In genomic region chr6:28266962-28267694, GRCh38 we compare ENCODE assay signal across 1 cellular context.
A peak's percentile ranks its signal among the peaks of the same experiment; 100 is the strongest.
TF ChIP-seq lines count a peak whose summit lies in the region.

ZSCAN26 (plus strand) TSS chr6:28267143; CDS start chr6:28271920, 4,777 bp downstream.

TF ChIP-seq in HepG2, 621 proteins besides CTCF, POLR2A, EP300 and RAD21 (continued from another document and continues in another):
- peak; percentile 85 for TF ChIP-seq HNF1B (CRISPR knock-in tag; IDR thresholded peaks at IDR 0.05)
- TF ChIP-seq RARG (CRISPR knock-in tag; IDR thresholded peaks at IDR 0.05; ENCODE audit: low read depth), result peak; percentile 88; the same call in 1 of the 2 replicates
- no peak for TF ChIP-seq ZNF7 (CRISPR knock-in tag; IDR thresholded peaks at IDR 0.05)
- TF ChIP-seq ZNF20 (CRISPR knock-in tag; IDR thresholded peaks at IDR 0.05), result peak; percentile 76; the same call in 1 of the 2 replicates
- peak; percentile 25 for TF ChIP-seq RARA (CRISPR knock-in tag; IDR thresholded peaks at IDR 0.05)
- peak; percentile 89 for TF ChIP-seq ZNF160 (CRISPR knock-in tag; IDR thresholded peaks at IDR 0.05)
- peak; percentile 89 for TF ChIP-seq TBX2 (CRISPR knock-in tag; IDR thresholded peaks at IDR 0.05; ENCODE audit: borderline replicate concordance)
- peak; percentile 97 for TF ChIP-seq ZNF350 (CRISPR knock-in tag; IDR thresholded peaks at IDR 0.05; ENCODE audit: borderline replicate concordance, low read depth)
- peak; percentile 33; the same call in 1 of the 2 replicates for TF ChIP-seq GABPA (IDR thresholded peaks at IDR 0.05; ENCODE audit: low read depth, low read length)
- peak; percentile 88 for TF ChIP-seq GABPA (CRISPR knock-in tag; IDR thresholded peaks at IDR 0.05; ENCODE audit: low read depth)
- peak; percentile 80 for TF ChIP-seq REPIN1 (CRISPR knock-in tag; IDR thresholded peaks at IDR 0.05; ENCODE audit: borderline replicate concordance, low read depth)
- peak; percentile 89 for TF ChIP-seq ARID5B (CRISPR knock-in tag; IDR thresholded peaks at IDR 0.05)
- TF ChIP-seq ZNF17 (CRISPR knock-in tag; IDR thresholded peaks at IDR 0.05), result no peak; the same call in 1 of the 2 replicates
- TF ChIP-seq ZNF451 (CRISPR knock-in tag; IDR thresholded peaks at IDR 0.05), result no peak
- TF ChIP-seq PATZ1 (CRISPR knock-in tag; IDR thresholded peaks at IDR 0.05), result peak; percentile 70; the same call in 1 of the 2 replicates
- TF ChIP-seq DRAP1 (CRISPR knock-in tag; IDR thresholded peaks at IDR 0.05), result peak; percentile 80
- TF ChIP-seq TGIF2 (CRISPR knock-in tag; IDR thresholded peaks at IDR 0.05), result peak; percentile 54; the same call in 1 of the 2 replicates
- TF ChIP-seq MZF1 (CRISPR knock-in tag; IDR thresholded peaks at IDR 0.05; ENCODE audit: borderline replicate concordance), result no peak
- TF ChIP-seq ZNF878 (CRISPR knock-in tag; IDR thresholded peaks at IDR 0.05), result no peak
- TF ChIP-seq ATRX (CRISPR knock-in tag; IDR thresholded peaks at IDR 0.05; ENCODE audit: borderline replicate concordance), result no peak
- peak; percentile 91 for TF ChIP-seq GATAD1 (CRISPR knock-in tag; IDR thresholded peaks at IDR 0.05)
- TF ChIP-seq MXI1 (IDR thresholded peaks at IDR 0.05; ENCODE audit: borderline replicate concordance, low read depth, low read length), result no peak
- no peak; the same call in none of the 2 replicates for TF ChIP-seq BCL6 (CRISPR knock-in tag; IDR thresholded peaks at IDR 0.05)
- TF ChIP-seq TEF (CRISPR knock-in tag; IDR thresholded peaks at IDR 0.05), result no peak; the same call in 1 of the 2 replicates
- TF ChIP-seq ZFP36 (IDR thresholded peaks at IDR 0.05; ENCODE audit: borderline replicate concordance, low read depth, low read length, partially characterized antibody), result peak; percentile 2
- no peak for TF ChIP-seq ZNF34 (CRISPR knock-in tag; IDR thresholded peaks at IDR 0.05; ENCODE audit: borderline replicate concordance)
- TF ChIP-seq CENPX (CRISPR knock-in tag; IDR thresholded peaks at IDR 0.05), result no peak
- TF ChIP-seq JUND (CRISPR knock-in tag; IDR thresholded peaks at IDR 0.05), result no peak
- TF ChIP-seq SYNCRIP (IDR thresholded peaks at IDR 0.05; ENCODE audit: insufficient read depth, low read depth, low read length), result no peak
- no peak for TF ChIP-seq HNRNPK (IDR thresholded peaks at IDR 0.05; ENCODE audit: low read depth, low read length, poor library complexity, severe bottlenecking)
- TF ChIP-seq ZNF563 (CRISPR knock-in tag; IDR thresholded peaks at IDR 0.05), result peak; percentile 86
- TF ChIP-seq IRF1 (CRISPR knock-in tag; IDR thresholded peaks at IDR 0.05; ENCODE audit: low read depth), result no peak
- TF ChIP-seq HNF4A (CRISPR knock-in tag; IDR thresholded peaks at IDR 0.05), result peak; percentile 52
- peak; percentile 97 for TF ChIP-seq KMT2A (CRISPR knock-in tag; IDR thresholded peaks at IDR 0.05)
- no peak for TF ChIP-seq IKZF1 (IDR thresholded peaks at IDR 0.05)
- TF ChIP-seq ZNF572 (CRISPR knock-in tag; IDR thresholded peaks at IDR 0.05), result 0 out of 2 replicates have a peak, but pooled peaks have one; percentile 45
- TF ChIP-seq UBTF (CRISPR knock-in tag; IDR thresholded peaks at IDR 0.05), result peak; percentile 94
- TF ChIP-seq ZNF746 (CRISPR knock-in tag; IDR thresholded peaks at IDR 0.05), result peak; percentile 72
- no peak for TF ChIP-seq MNT (IDR thresholded peaks at IDR 0.05)
- TF ChIP-seq ZNF205 (CRISPR knock-in tag; IDR thresholded peaks at IDR 0.05), result peak; percentile 86
- peak; percentile 43; the same call in 1 of the 2 replicates for TF ChIP-seq JUN (CRISPR knock-in tag; IDR thresholded peaks at IDR 0.05)
- peak; percentile 47; the same call in 1 of the 2 replicates for TF ChIP-seq NCOA2 (CRISPR knock-in tag; IDR thresholded peaks at IDR 0.05)
- peak; percentile 85; the same call in 1 of the 2 replicates for TF ChIP-seq ZNF775 (CRISPR knock-in tag; IDR thresholded peaks at IDR 0.05; ENCODE audit: borderline replicate concordance)
- no peak for TF ChIP-seq RFX1 (IDR thresholded peaks at IDR 0.05)
- 0 out of 2 replicates have a peak, but pooled peaks have one; percentile 43 for TF ChIP-seq E2F5 (CRISPR knock-in tag; conservative IDR thresholded peaks at IDR 0.05)
- peak; percentile 94 for TF ChIP-seq KDM5A (IDR thresholded peaks at IDR 0.05; ENCODE audit: borderline replicate concordance, low read length)
- TF ChIP-seq TERF1 (CRISPR knock-in tag; IDR thresholded peaks at IDR 0.05), result no peak
- no peak for TF ChIP-seq SMC3 (IDR thresholded peaks at IDR 0.05; ENCODE audit: low read length)
- peak; percentile 92 for TF ChIP-seq MEF2D (CRISPR knock-in tag; IDR thresholded peaks at IDR 0.05)
- peak; percentile 26; the same call in 1 of the 2 replicates for TF ChIP-seq KDM6A (CRISPR knock-in tag; IDR thresholded peaks at IDR 0.05; ENCODE audit: low read depth)
